In the genomic region with DNA sequence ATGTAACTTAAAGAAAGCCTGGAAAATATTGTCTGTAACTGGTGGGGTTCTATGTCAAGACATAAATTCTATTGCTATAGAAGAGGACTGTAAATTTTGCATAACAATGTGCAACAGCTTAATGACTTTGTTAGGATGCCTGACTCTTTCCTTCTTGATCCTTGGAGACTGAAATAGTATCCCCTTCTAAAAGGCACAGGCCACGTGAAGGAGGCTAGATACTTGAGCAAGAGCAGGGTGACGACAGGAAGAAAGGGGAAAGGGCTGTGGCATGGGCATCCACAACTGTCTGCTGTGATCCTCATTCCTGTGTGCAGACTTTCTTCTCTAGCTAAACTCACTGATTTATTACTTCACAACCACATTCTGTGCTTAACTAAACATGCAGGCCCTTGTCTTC, we compare ENCODE assay signal across 31 cellular contexts.
"Had no signal": no experiment of that assay in that cellular context is flagged by ENCODE, and none has a peak within 500 bp of the region (broad histone marks: within the 10 kb centered on the region; RNA-seq: fewer than 3 reads in every experiment).

No MANE protein-coding gene starts in this region.

- H3K4me3 Mint-ChIP-seq: activated CD4-positive, alpha-beta memory T cell treated with anti-CD3 and anti-CD28 coated beads for 36 hours; activated CD4-positive, alpha-beta T cell treated with anti-CD3 and anti-CD28 coated beads, Interleukin-2, amount 10 ng/mL, durations not matched to agents 24 days and 14 days; activated naive CD4-positive, alpha-beta T cell treated with anti-CD3 and anti-CD28 coated beads for 36 hours; activated naive CD8-positive, alpha-beta T cell treated with anti-CD3 and anti-CD28 coated beads for 36 hours; activated T-helper 1 cell treated with anti-CD3 and anti-CD28 coated beads, Interleukin-12 subunit alpha, Interleukin-12 subunit beta, Interleukin-2, Interleukin-4 antibody, amounts not matched to agents 30 ng/mL and 10 ng/mL and 1 ng/mL, durations not matched to agents 14 hours and 24 hours and 36 hours; naive thymus-derived CD4-positive, alpha-beta T cell; stimulated activated naive CD8-positive, alpha-beta T cell treated with anti-CD3 and anti-CD28 coated beads, Interleukin-15, Interleukin-2, amounts not matched to agents 100 ng/mL and 50 ng/mL, for 24 hours; T-helper 2 cell treated with Interferon-gamma antibody and Interleukin-4, amounts not matched to agents 5 μg/mL and 100 μg/mL, for 36 hours had no signal

- H3K4me1 Mint-ChIP-seq: activated CD4-positive, alpha-beta T cell treated with anti-CD3 and anti-CD28 coated beads, Interleukin-2, amount 10 ng/mL, durations not matched to agents 24 days and 14 days; activated naive CD8-positive, alpha-beta T cell treated with anti-CD3 and anti-CD28 coated beads for 36 hours; naive thymus-derived CD4-positive, alpha-beta T cell had no signal

- ATAC-seq: gastrocnemius medialis; left cardiac atrium; naive thymus-derived CD4-positive, alpha-beta T cell had no signal

- H3K9me3 Mint-ChIP-seq: activated CD4-positive, alpha-beta memory T cell treated with anti-CD3 and anti-CD28 coated beads for 36 hours; activated CD4-positive, alpha-beta T cell treated with anti-CD3 and anti-CD28 coated beads, Interleukin-2, amount 10 ng/mL, durations not matched to agents 24 days and 14 days had no signal

- H3K36me3 Mint-ChIP-seq: activated CD4-positive, alpha-beta memory T cell treated with anti-CD3 and anti-CD28 coated beads for 36 hours; activated naive CD8-positive, alpha-beta T cell treated with anti-CD3 and anti-CD28 coated beads for 36 hours; naive thymus-derived CD4-positive, alpha-beta T cell had no signal

- H3K27ac ChIP-seq: adrenal gland, ascending aorta, brain microvascular endothelial cell, coronary artery, dorsolateral prefrontal cortex, gastrocnemius medialis, hepatocyte, ovary, prostate gland, thoracic aorta had no signal

- H3K27ac Mint-ChIP-seq: activated CD4-positive, alpha-beta memory T cell treated with anti-CD3 and anti-CD28 coated beads for 36 hours; activated CD4-positive, alpha-beta T cell treated with anti-CD3 and anti-CD28 coated beads, Interleukin-2, amount 10 ng/mL, durations not matched to agents 24 days and 14 days; activated naive CD4-positive, alpha-beta T cell treated with anti-CD3 and anti-CD28 coated beads for 36 hours; activated naive CD8-positive, alpha-beta T cell treated with anti-CD3 and anti-CD28 coated beads for 36 hours; activated T-helper 1 cell treated with anti-CD3 and anti-CD28 coated beads, Interleukin-12 subunit alpha, Interleukin-12 subunit beta, Interleukin-2, Interleukin-4 antibody, amounts not matched to agents 30 ng/mL and 10 ng/mL and 1 ng/mL, durations not matched to agents 14 hours and 24 hours and 36 hours; naive thymus-derived CD4-positive, alpha-beta T cell; stimulated activated naive CD8-positive, alpha-beta T cell treated with anti-CD3 and anti-CD28 coated beads, Interleukin-15, Interleukin-2, amounts not matched to agents 100 ng/mL and 50 ng/mL, for 24 hours; T-helper 2 cell treated with Interferon-gamma antibody and Interleukin-4, amounts not matched to agents 5 μg/mL and 100 μg/mL, for 36 hours had no signal

- H3K4me1 ChIP-seq: adrenal gland, ascending aorta, gastrocnemius medialis, prostate gland had no signal

- H3K27me3 ChIP-seq: adrenal gland, ascending aorta, brain microvascular endothelial cell, dorsolateral prefrontal cortex, gastrocnemius medialis, hepatocyte, ovary had no signal

- H3K4me3 ChIP-seq: adrenal gland, ascending aorta, coronary artery, dorsolateral prefrontal cortex, gastrocnemius medialis, hepatocyte, ovary, prostate gland, thoracic aorta had no signal

- H3K4me2 ChIP-seq: hepatocyte had no signal

- H2AFZ ChIP-seq: hepatocyte had no signal

- H3K36me3 ChIP-seq: adrenal gland, ascending aorta, brain microvascular endothelial cell, gastrocnemius medialis, ovary, prostate gland, thoracic aorta had no signal

- DNase-seq: activated CD4-positive, alpha-beta memory T cell treated with anti-CD3 and anti-CD28 coated beads for 36 hours; activated CD4-positive, alpha-beta T cell treated with anti-CD3 and anti-CD28 coated beads, Interleukin-2, amount 10 ng/mL, durations not matched to agents 24 days and 14 days; activated CD4-positive, CD25-positive, alpha-beta regulatory T cell treated with anti-CD3 and anti-CD28 coated beads, Interleukin-2, amount 50 U/mL, for 72 hours; activated CD8-positive, alpha-beta memory T cell treated with anti-CD3 and anti-CD28 coated beads, Interleukin-2, amount 50 U/mL, for 4 hours; activated effector memory CD4-positive, alpha-beta T cell treated with anti-CD3 and anti-CD28 coated beads, Interleukin-2, amount 50 U/mL, for 16 hours; activated naive CD4-positive, alpha-beta T cell treated with anti-CD3 and anti-CD28 coated beads for 36 hours; activated naive CD8-positive, alpha-beta T cell treated with anti-CD3 and anti-CD28 coated beads for 36 hours; activated T-cell treated with anti-CD3 and anti-CD28 coated beads, Interleukin-2, amount 50 U/mL, for 1 hour; adrenal gland; brain microvascular endothelial cell; dorsolateral prefrontal cortex; effector memory CD4-positive, alpha-beta T cell; gastrocnemius medialis; islet precursor cell; left cardiac atrium; mammary epithelial cell; midbrain; naive thymus-derived CD4-positive, alpha-beta T cell; ovary; retina; stimulated activated CD4-positive, alpha-beta T cell treated with anti-CD3 and anti-CD28 coated beads, Interleukin-2, amount 100 ng/mL, for 48 hours; T-helper 1 cell; trophoblast cell had no signal

- H3K27me3 Mint-ChIP-seq: activated CD4-positive, alpha-beta memory T cell treated with anti-CD3 and anti-CD28 coated beads for 36 hours; activated CD4-positive, alpha-beta T cell treated with anti-CD3 and anti-CD28 coated beads, Interleukin-2, amount 10 ng/mL, durations not matched to agents 24 days and 14 days; activated naive CD8-positive, alpha-beta T cell treated with anti-CD3 and anti-CD28 coated beads for 36 hours; naive thymus-derived CD4-positive, alpha-beta T cell; stimulated activated naive CD8-positive, alpha-beta T cell treated with anti-CD3 and anti-CD28 coated beads, Interleukin-15, Interleukin-2, amounts not matched to agents 100 ng/mL and 50 ng/mL, for 24 hours had no signal

- H3K9me3 ChIP-seq: adrenal gland, ascending aorta, gastrocnemius medialis, ovary, prostate gland, thoracic aorta had no signal
